Comparison of ENCODE assay signal across 7 cellular contexts in genomic region chr3:195656091-195656490, GRCh38.
DNase-seq lines count a peak whose midpoint lies in the region; ATAC-seq and TF ChIP-seq lines count a peak whose summit lies in the region.
"Not testable (repeated sequence)": the region's sequence is repeated elsewhere in the genome, so short reads cannot be mapped to it uniquely, and the experiment has no call there.

No MANE protein-coding gene starts in this region.

- not testable (repeated sequence) for H3K36me3 Mint-ChIP-seq in CD8-positive, alpha-beta T cell; T-helper 1 cell treated with Interleukin-12 subunit alpha and Interleukin-12 subunit beta and Interleukin-4 antibody, amounts not matched to agents 30 μg/mL and 1 μg/mL, for 36 hours (ENCODE audit: low read depth); activated CD4-positive, alpha-beta T cell treated with anti-CD3 and anti-CD28 coated beads, Interleukin-2, amount 10 ng/mL, durations not matched to agents 7 days and 5 days (ENCODE audit: low read depth); activated naive CD8-positive, alpha-beta T cell; mesothelial cell of epicardium; nephron progenitor cell (ENCODE audit: low read depth)

- not testable (repeated sequence) for H3K4me1 ChIP-seq in CD8-positive, alpha-beta T cell (ENCODE audit: insufficient read depth, low read length)

- CTCF ChIA-PET in CD8-positive, alpha-beta T cell (lab: Charles Lee); activated CD4-positive, alpha-beta T cell treated with anti-CD3 and anti-CD28 coated beads, Interleukin-2, amount 10 ng/mL, durations not matched to agents 7 days and 5 days (lab: Charles Lee): not testable (repeated sequence)

- TF ChIP-seq CTCF in CD8-positive, alpha-beta T cell (IDR thresholded peaks at IDR 0.05); coronary artery (IDR thresholded peaks at IDR 0.05); mesothelial cell of epicardium (IDR thresholded peaks at IDR 0.05; ENCODE audit: unreplicated experiment); nephron progenitor cell (IDR thresholded peaks at IDR 0.05): not testable (repeated sequence)

- not testable (repeated sequence) for H3K27me3 Mint-ChIP-seq in CD8-positive, alpha-beta T cell (ENCODE audit: low read depth); T-helper 1 cell treated with Interleukin-12 subunit alpha and Interleukin-12 subunit beta and Interleukin-4 antibody, amounts not matched to agents 30 μg/mL and 1 μg/mL, for 36 hours (ENCODE audit: low read depth); activated CD4-positive, alpha-beta T cell treated with anti-CD3 and anti-CD28 coated beads, Interleukin-2, amount 10 ng/mL, durations not matched to agents 7 days and 5 days; activated naive CD8-positive, alpha-beta T cell; mesothelial cell of epicardium (ENCODE audit: low read depth); nephron progenitor cell (ENCODE audit: low read depth, poor library complexity)

- not testable (repeated sequence) for H3K36me3 ChIP-seq in CD8-positive, alpha-beta T cell (ENCODE audit: insufficient read depth, low read length)

- not testable (repeated sequence) for H3K27me3 ChIP-seq in CD8-positive, alpha-beta T cell (ENCODE audit: insufficient read depth, low read length)

- H3K27ac ChIP-seq in CD8-positive, alpha-beta T cell (ENCODE audit: low read depth, low read length); coronary artery: not testable (repeated sequence)

- not testable (repeated sequence) for H3K4me3 ChIP-seq in CD8-positive, alpha-beta T cell (ENCODE audit: low read depth, low read length); coronary artery

- not testable (repeated sequence) for DNase-seq in CD8-positive, alpha-beta T cell; activated CD4-positive, alpha-beta T cell treated with anti-CD3 and anti-CD28 coated beads, Interleukin-2, amount 10 ng/mL, durations not matched to agents 7 days and 5 days; mesothelial cell of epicardium (ENCODE audit: low spot score in 2 of 2, unreplicated experiment in 2 of 2); nephron progenitor cell
- DNase-seq in coronary artery (ENCODE audit: low spot score): peak; percentile 56

- intact Hi-C loops in CD8-positive, alpha-beta T cell (cut with DNase I, micrococcal nuclease): loop anchor here in 1 of 2 experiments (10.0 kb wide), 1 partner anchor 101 kb away; no protein-coding TSS in a partner anchor

- not testable (repeated sequence) for ATAC-seq in CD8-positive, alpha-beta T cell

- H3K27ac Mint-ChIP-seq in CD8-positive, alpha-beta T cell; activated CD4-positive, alpha-beta T cell treated with anti-CD3 and anti-CD28 coated beads, Interleukin-2, amount 10 ng/mL, durations not matched to agents 7 days and 5 days; activated naive CD8-positive, alpha-beta T cell; mesothelial cell of epicardium; nephron progenitor cell: not testable (repeated sequence)
- peak overlapping the region; percentile 15 for H3K27ac Mint-ChIP-seq in T-helper 1 cell treated with Interleukin-12 subunit alpha and Interleukin-12 subunit beta and Interleukin-4 antibody, amounts not matched to agents 30 μg/mL and 1 μg/mL, for 36 hours

- not testable (repeated sequence) for H3K9me3 Mint-ChIP-seq in CD8-positive, alpha-beta T cell; T-helper 1 cell treated with Interleukin-12 subunit alpha and Interleukin-12 subunit beta and Interleukin-4 antibody, amounts not matched to agents 30 μg/mL and 1 μg/mL, for 36 hours; activated CD4-positive, alpha-beta T cell treated with anti-CD3 and anti-CD28 coated beads, Interleukin-2, amount 10 ng/mL, durations not matched to agents 7 days and 5 days; activated naive CD8-positive, alpha-beta T cell (ENCODE audit: low read depth); mesothelial cell of epicardium; nephron progenitor cell

- POLR2A ChIA-PET in CD8-positive, alpha-beta T cell (lab: Charles Lee); activated CD4-positive, alpha-beta T cell treated with anti-CD3 and anti-CD28 coated beads, Interleukin-2, amount 10 ng/mL, durations not matched to agents 7 days and 5 days (lab: Charles Lee): not testable (repeated sequence)

- not testable (repeated sequence) for H3K4me1 Mint-ChIP-seq in CD8-positive, alpha-beta T cell (ENCODE audit: low read depth); T-helper 1 cell treated with Interleukin-12 subunit alpha and Interleukin-12 subunit beta and Interleukin-4 antibody, amounts not matched to agents 30 μg/mL and 1 μg/mL, for 36 hours (ENCODE audit: low read depth); activated naive CD8-positive, alpha-beta T cell (ENCODE audit: low read depth); mesothelial cell of epicardium; nephron progenitor cell
- H3K4me1 Mint-ChIP-seq in activated CD4-positive, alpha-beta T cell treated with anti-CD3 and anti-CD28 coated beads, Interleukin-2, amount 10 ng/mL, durations not matched to agents 7 days and 5 days: peaks cover 16% of the 10 kb centered on the region

- not testable (repeated sequence) for H3K9me3 ChIP-seq in CD8-positive, alpha-beta T cell (ENCODE audit: low read length)

- peak overlapping the region; percentile 18 for H3K4me3 Mint-ChIP-seq in CD8-positive, alpha-beta T cell
- peak overlapping the region; percentile 57 for H3K4me3 Mint-ChIP-seq in T-helper 1 cell treated with Interleukin-12 subunit alpha and Interleukin-12 subunit beta and Interleukin-4 antibody, amounts not matched to agents 30 μg/mL and 1 μg/mL, for 36 hours
- peak overlapping the region; percentile 81 for H3K4me3 Mint-ChIP-seq in activated CD4-positive, alpha-beta T cell treated with anti-CD3 and anti-CD28 coated beads, Interleukin-2, amount 10 ng/mL, durations not matched to agents 7 days and 5 days
- H3K4me3 Mint-ChIP-seq in activated naive CD8-positive, alpha-beta T cell: peak overlapping the region; percentile 1
- H3K4me3 Mint-ChIP-seq in mesothelial cell of epicardium: peak overlapping the region; percentile 6
- H3K4me3 Mint-ChIP-seq in nephron progenitor cell: peak overlapping the region; percentile 34

Comparison
In these comparisons a context has a peak if more than half of its experiments do, and no peak if none do; other contexts are left out.
1. H3K4me3 Mint-ChIP-seq: peak in every context shown above with its lines; median percentile 81 in activated CD4-positive, alpha-beta T cell treated with anti-CD3 and anti-CD28 coated beads, Interleukin-2, amount 10 ng/mL, durations not matched to agents 7 days and 5 days; 57 in T-helper 1 cell treated with Interleukin-12 subunit alpha and Interleukin-12 subunit beta and Interleukin-4 antibody, amounts not matched to agents 30 μg/mL and 1 μg/mL, for 36 hours; 34 in nephron progenitor cell; 18 in CD8-positive, alpha-beta T cell; 6 in mesothelial cell of epicardium; 1 in activated naive CD8-positive, alpha-beta T cell.